Comparison of ENCODE assay signal across 9 cellular contexts in the genomic region with DNA sequence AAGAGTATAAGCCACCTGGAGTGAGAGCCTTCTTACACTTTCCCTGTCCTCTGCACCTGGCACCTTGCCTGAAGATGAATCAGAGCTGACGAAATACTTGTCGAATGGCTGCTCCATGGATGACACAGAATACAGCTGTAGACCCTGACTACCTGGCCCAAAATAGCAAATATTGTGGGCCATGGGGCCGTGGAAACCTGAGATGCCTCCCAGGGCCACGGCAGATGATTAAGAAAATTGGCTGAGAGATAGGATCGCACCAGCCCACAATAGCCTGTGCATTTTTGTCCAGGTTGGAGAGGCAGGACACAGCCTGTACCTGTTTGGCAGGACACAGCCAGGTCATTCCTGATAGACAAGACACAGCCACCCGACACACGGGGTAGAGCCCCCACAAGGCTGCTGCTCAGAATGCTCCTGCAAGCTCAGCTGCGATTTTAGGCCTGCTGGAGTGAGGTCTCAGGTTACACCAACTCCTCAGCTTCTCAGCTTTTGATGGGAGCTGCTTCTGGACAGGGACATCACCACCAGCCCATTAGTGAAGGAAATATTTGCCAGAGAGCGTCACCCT. TPM values are rescaled to one million over a fixed set of nuclear protein-coding genes. Genes with fewer than 3 reads are reported as not detected.
DNase-seq lines count a peak whose midpoint lies in the region; ATAC-seq, FAIRE-seq and TF ChIP-seq lines count a peak whose summit lies in the region.
"Had no signal": no experiment of that assay in that cellular context is flagged by ENCODE, and none has a peak within 500 bp of the region (broad histone marks: within the 10 kb centered on the region; RNA-seq: fewer than 3 reads in every experiment).

No MANE protein-coding gene starts in this region.

- TF ChIP-seq CTCF in AG04449 (IDR thresholded peaks at IDR 0.05; ENCODE audit: insufficient read depth, low read length, missing control alignments), result no peak
- no peak for TF ChIP-seq CTCF in adrenal gland (IDR thresholded peaks at IDR 0.05)
- TF ChIP-seq CTCF in keratinocyte (optimal IDR thresholded peaks at IDR 0.05 in 1 of 3, IDR thresholded peaks at IDR 0.05 in 1 of 3, conservative IDR thresholded peaks at IDR 0.05 in 1 of 3; ENCODE audit: extremely low read depth in 1 of 3, insufficient read depth in 2 of 3, low read length in 3 of 3), result no peak
- no peak for TF ChIP-seq CTCF in spleen (IDR thresholded peaks at IDR 0.05 in 8 of 11, conservative IDR thresholded peaks at IDR 0.05 in 3 of 11)

- FAIRE-seq in keratinocyte (lab: Jason Lieb, UNC), result peak; percentile 89

- dilution Hi-C loops in keratinocyte (cut with MboI; ENCODE audit: extremely low pct_ligation_motif_present, low sequenced_read_pairs), result no loop called here

- H3K27ac ChIP-seq in adrenal gland, result no peak overlapping the region
- H3K27ac ChIP-seq in keratinocyte (ENCODE audit: control insufficient read depth, insufficient read depth, low read length), result peak overlapping the region; percentile 72
- H3K27ac ChIP-seq in spleen, result no peak overlapping the region
- H3K27ac ChIP-seq: neutrophil had no signal

- H3K4me2 ChIP-seq in keratinocyte (ENCODE audit: control insufficient read depth, extremely low read depth, insufficient read depth, low read depth, low read length), result peak overlapping the region; percentile 66

- no peak overlapping the region for H2AFZ ChIP-seq in keratinocyte (ENCODE audit: control insufficient read depth, low read length)

- 52 to 73% (median 60%) methylated on average over 6 to 9 of the region's 9 CpGs for WGBS in adrenal gland, 4 donors
- WGBS in spleen, 5 donors, result 72 to 85% (median 77%) methylated on average over 6 to 9 of the region's 9 CpGs

- DNase-seq in AG04449 (ENCODE audit: low read depth, low spot score) (peak; percentile 26), HT1080 (ENCODE audit: low read depth) (peak; percentile 94), adrenal gland (peak; percentile 59 to 85 (median 72)), keratinocyte (ENCODE audit: low read depth, low spot score) (peak; percentile 96), COLO829 (ENCODE audit: low spot score) (no peak), spleen (no peak)

- H3K9me1 ChIP-seq in keratinocyte (ENCODE audit: control insufficient read depth, extremely low read depth, insufficient read depth, low read length), result no peaks in the 10 kb centered on the region

- H3K36me3 ChIP-seq in adrenal gland (replicated peaks in 1 of 2) (no peaks in the 10 kb centered on the region), keratinocyte (ENCODE audit: control insufficient read depth in 2 of 2, extremely low read depth in 1 of 2, insufficient read depth in 2 of 2, low read length in 2 of 2) (no peaks in the 10 kb centered on the region), spleen (no peaks in the 10 kb centered on the region)
- H3K36me3 ChIP-seq: neutrophil had no signal

- no peak overlapping the region for H3K9ac ChIP-seq in keratinocyte (ENCODE audit: control insufficient read depth, extremely low read depth, insufficient read depth, low read length)

- ATAC-seq in GM21367 (IDR thresholded peaks at IDR 0.05; ENCODE audit: unreplicated experiment) (no peak), GM19463 (IDR thresholded peaks at IDR 0.05; ENCODE audit: unreplicated experiment) (no peak)

- POLR2A ChIA-PET in AG04449 (lab: Yijun Ruan, JAX), result interaction anchor here (1.5 kb wide), 1 partner anchor 23 kb away, joined by 10 read pairs; a partner anchor contains a TSS

- no peaks in the 10 kb centered on the region for H3K27me3 ChIP-seq in adrenal gland
- no peaks in the 10 kb centered on the region for H3K27me3 ChIP-seq in keratinocyte (ENCODE audit: control insufficient read depth, extremely low read depth, insufficient read depth, low read length)
- H3K27me3 ChIP-seq in spleen (replicated peaks in 1 of 7), result peaks cover 0 to 4% (median 0%) of the 10 kb centered on the region in 7 donors

- no peaks in the 10 kb centered on the region for H3K9me3 ChIP-seq in adrenal gland (replicated peaks in 1 of 3)
- no peaks in the 10 kb centered on the region for H3K9me3 ChIP-seq in keratinocyte (ENCODE audit: control insufficient read depth, low read depth, low read length)
- no peaks in the 10 kb centered on the region for H3K9me3 ChIP-seq in spleen
- H3K9me3 ChIP-seq: neutrophil had no signal

- no peaks in the 10 kb centered on the region for H4K20me1 ChIP-seq in keratinocyte (ENCODE audit: control insufficient read depth, extremely low read depth, insufficient read depth, low read length)

- intact Hi-C loops in adrenal gland (cut with DNase I) (no loop called here), spleen (cut with DNase I; ENCODE audit: low total_unique reads) (no loop called here)

- H3K4me1 ChIP-seq in adrenal gland (replicated peaks in 1 of 2), result peaks cover 4 to 10% of the 10 kb centered on the region in 2 donors
- peaks cover 40% of the 10 kb centered on the region for H3K4me1 ChIP-seq in keratinocyte (ENCODE audit: control insufficient read depth, extremely low read depth, insufficient read depth, low read length)
- H3K4me1 ChIP-seq in spleen, result no peaks in the 10 kb centered on the region

- TF ChIP-seq POLR2A in adrenal gland (IDR thresholded peaks at IDR 0.05), result no peak
- no peak for TF ChIP-seq POLR2A in spleen (IDR thresholded peaks at IDR 0.05)

- no peaks in the 10 kb centered on the region for H3K79me2 ChIP-seq in keratinocyte (ENCODE audit: control insufficient read depth, insufficient read depth, low read length)

- CTCF ChIA-PET in AG04449 (lab: Yijun Ruan, JAX), result interaction anchor here (0.8 to 1.1 kb wide), 3 partner anchors 18 to 171 kb away, joined by 3 to 4 read pairs (median 3); no protein-coding TSS in a partner anchor

- no peak overlapping the region for H3K4me3 ChIP-seq in AG04449 (ENCODE audit: low read depth, low read length)
- no peak overlapping the region for H3K4me3 ChIP-seq in adrenal gland
- no peak overlapping the region for H3K4me3 ChIP-seq in keratinocyte (ENCODE audit: control insufficient read depth in 2 of 3, extremely low read depth in 1 of 3, insufficient read depth in 2 of 3, low read depth in 1 of 3, low read length in 3 of 3)
- H3K4me3 ChIP-seq in spleen, result no peak overlapping the region

RNA-seq across cellular contexts. Expression of a gene that starts 22.9 kb away (rescaled TPM):
- total RNA-seq in HT1080 (2014; rRNA removed; shearing (Covaris generic)), result 242 and 284 TPM in 2 replicates
- polyA plus RNA-seq in HT1080 (2015; cell fraction: cytosol; rRNA removed), result 389 and 430 TPM in 2 replicates
- 555 and 626 TPM in 2 replicates for polyA plus RNA-seq in HT1080 (2015; cell fraction: nucleus; rRNA removed)
- total RNA-seq in adrenal gland (100 to 1,000 TPM in 6 of 8 donors, 10 to 100 TPM in 2; 81.8 to 217 (median 157) TPM), spleen (100 to 1,000 TPM in 5 of 7 donors, 10 to 100 TPM in 2; 86.5 to 317 (median 126) TPM)
- polyA plus RNA-seq in adrenal gland (100 to 1,000 TPM; 162 to 246 (median 205) TPM), keratinocyte (348 to 381 TPM (median 370 TPM) in 3 replicates), spleen (100 to 1,000 TPM in 1 of 3 donors, 10 to 100 TPM in 2; 70.6 to 141 (median 91.0) TPM)
- 470 TPM for polyA plus RNA-seq in keratinocyte (2011; ENCODE audit: low read depth)
- 448 and 582 TPM in 2 replicates for polyA plus RNA-seq in keratinocyte (2011; cell fraction: cytosol; rRNA removed)
- polyA plus RNA-seq in keratinocyte (2011; cell fraction: nucleus; rRNA removed), result 562 and 605 TPM in 2 replicates
- 162 and 249 TPM in 2 replicates for polyA plus RNA-seq in keratinocyte (2012; ENCODE audit: low replicate concordance)
- polyA minus RNA-seq in keratinocyte, result 94.6 to 233 TPM (median 200 TPM) in 3 replicates
- polyA minus RNA-seq in keratinocyte (2011; cell fraction: cytosol; rRNA and poly(A)+ RNA removed), result 239 TPM
- 234 and 444 TPM in 2 replicates for polyA minus RNA-seq in keratinocyte (2011; cell fraction: nucleus; rRNA and poly(A)+ RNA removed)

Comparison
In these comparisons a context has a peak if more than half of its experiments do, and no peak if none do; other contexts are left out.
1. DNase-seq: peak in AG04449 (single experiment), HT1080 (single experiment), adrenal gland (7 of 7) and keratinocyte (single experiment); none in COLO829 (single experiment) and spleen (single experiment).